22 cellular contexts compared by ENCODE assay signal in genomic region chr10:28434063-28434462, GRCh38.
DNase-seq lines count a peak whose midpoint lies in the region; ATAC-seq, FAIRE-seq and TF ChIP-seq lines count a peak whose summit lies in the region.
"Had no signal": no experiment of that assay in that cellular context is flagged by ENCODE, and none has a peak within 500 bp of the region (broad histone marks: within the 10 kb centered on the region; RNA-seq: fewer than 3 reads in every experiment).

No MANE protein-coding gene starts in this region.

- H3K4me3 ChIP-seq in bronchial epithelial cell (ENCODE audit: low read depth, low read length), result no peak overlapping the region
- H3K4me3 ChIP-seq: A549; BLaER1 treated with 17β-estradiol and CSF1 and Interleukin-3, amounts not matched to agents 10 nM and 100 nM; GM12878 had no signal

- peak; percentile 73 for DNase-seq in DMS53 (lab: John Stamatoyannopoulos, UW)
- peak; percentile 4 for DNase-seq in ELR (ENCODE audit: low read depth)
- peak; percentile 15 for DNase-seq in bronchial epithelial cell (ENCODE audit: low read depth)
- DNase-seq in ecto neural progenitor cell (ENCODE audit: low spot score), result no peak
- DNase-seq: 8988T; ACHN; AML-193; BE2C; CD4-positive, alpha-beta T cell; CD8-positive, alpha-beta memory T cell; DMS 273 treated with DMSO at 0.1 percent for 48 hours; DND-41; GDM1; GOT3; HCEC 1CT had no signal

- H3K27me3 ChIP-seq in bronchial epithelial cell (ENCODE audit: control insufficient read depth, insufficient read depth, low read length), result no peaks in the 10 kb centered on the region
- H3K27me3 ChIP-seq: BE2C; BLaER1 treated with 17β-estradiol and CSF1 and Interleukin-3, amounts not matched to agents 10 nM and 100 nM had no signal

- ATAC-seq in GM21367 (IDR thresholded peaks at IDR 0.05; ENCODE audit: unreplicated experiment) (no peak), HG03520 (IDR thresholded peaks at IDR 0.05; ENCODE audit: unreplicated experiment) (no peak)
- ATAC-seq: A549, GM12878 had no signal

- no peak for TF ChIP-seq CTCF in bronchial epithelial cell (IDR thresholded peaks at IDR 0.05; ENCODE audit: insufficient read depth, low read length, severe bottlenecking)

- H3K36me3 ChIP-seq in bronchial epithelial cell (ENCODE audit: control insufficient read depth, insufficient read depth, low read length), result no peaks in the 10 kb centered on the region
- H3K36me3 ChIP-seq: BE2C; BLaER1 treated with 17β-estradiol and CSF1 and Interleukin-3, amounts not matched to agents 10 nM and 100 nM had no signal

- no peak for FAIRE-seq in bronchial epithelial cell (lab: Jason Lieb, UNC)
- FAIRE-seq: A549, D721Med, GM12878, H54 had no signal
